9 cellular contexts compared by ENCODE assay signal in the genomic region with DNA sequence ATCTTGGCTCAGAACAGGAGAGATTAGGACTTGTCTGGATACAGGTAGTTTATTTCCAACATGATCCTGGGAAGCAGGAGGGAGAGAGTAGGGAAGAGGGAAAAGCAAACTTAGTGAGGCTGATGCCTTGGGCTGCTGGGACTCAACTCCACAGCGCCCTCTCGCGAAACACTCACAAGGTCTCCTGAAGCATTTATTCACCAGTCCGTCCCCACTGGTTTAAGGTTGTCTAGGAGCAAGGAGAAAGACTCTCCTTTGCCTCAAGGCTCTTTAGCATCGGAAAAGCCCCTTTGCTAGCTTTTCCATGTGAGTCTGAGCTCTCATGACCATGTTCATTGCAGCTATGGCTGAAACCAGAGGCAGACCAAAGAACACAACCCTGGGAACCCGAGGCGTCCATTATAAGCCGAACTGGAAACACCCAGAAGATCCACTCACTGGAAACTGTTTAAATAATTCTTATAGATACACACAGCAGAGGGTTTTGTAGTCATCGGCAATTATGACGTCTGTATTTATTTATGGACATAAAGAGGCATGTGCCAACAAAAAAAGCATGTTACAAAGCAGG.
DNase-seq lines count a peak whose midpoint lies in the region; ATAC-seq and TF ChIP-seq lines count a peak whose summit lies in the region.
"Had no signal": no experiment of that assay in that cellular context is flagged by ENCODE, and none has a peak within 500 bp of the region (broad histone marks: within the 10 kb centered on the region; RNA-seq: fewer than 3 reads in every experiment).

No MANE protein-coding gene starts in this region.

- H3K9me3 Mint-ChIP-seq in activated CD8-positive, alpha-beta T cell treated with anti-CD3 and anti-CD28 coated beads, Interleukin-2, amount 10 ng/mL, durations not matched to agents 7 days and 5 days (ENCODE audit: insufficient read depth): no peaks in the 10 kb centered on the region
- H3K9me3 Mint-ChIP-seq in neural crest cell: peaks cover 8% of the 10 kb centered on the region
- H3K9me3 Mint-ChIP-seq: T-helper 1 cell treated with Interleukin-12 subunit alpha and Interleukin-12 subunit beta and Interleukin-4 antibody, amounts not matched to agents 30 μg/mL and 1 μg/mL, for 36 hours had no signal

- CTCF ChIA-PET in activated CD8-positive, alpha-beta T cell treated with anti-CD3 and anti-CD28 coated beads, Interleukin-2, amount 10 ng/mL, durations not matched to agents 7 days and 5 days (lab: Charles Lee): interaction anchor here (0.7 to 1.9 kb wide), 16 partner anchors 8 to 271 kb away, joined by 3 to 6 read pairs (median 4); no protein-coding TSS in a partner anchor

- no peaks in the 10 kb centered on the region for H3K27me3 ChIP-seq in MG63

- DNase-seq in GM04504 (ENCODE audit: low read depth): peak; percentile 36
- DNase-seq in MG63: peak; percentile 28
- peak; percentile 43 for DNase-seq in activated CD8-positive, alpha-beta T cell treated with anti-CD3 and anti-CD28 coated beads, Interleukin-2, amount 10 ng/mL, durations not matched to agents 7 days and 5 days
- peak; percentile 49 for DNase-seq in fibroblast of the conjunctiva (ENCODE audit: low read depth)
- peak; percentile 77 for DNase-seq in neural crest cell (ENCODE audit: low read depth, low spot score)
- DNase-seq in GF-D8 (lab: John Stamatoyannopoulos, UW): no peak
- no peak for DNase-seq in GM19240 (ENCODE audit: insufficient read length, low spot score)

- no peak overlapping the region for H3K4me3 Mint-ChIP-seq in activated CD8-positive, alpha-beta T cell treated with anti-CD3 and anti-CD28 coated beads, Interleukin-2, amount 10 ng/mL, durations not matched to agents 7 days and 5 days
- no peak overlapping the region for H3K4me3 Mint-ChIP-seq in neural crest cell
- H3K4me3 Mint-ChIP-seq: T-helper 1 cell treated with Interleukin-12 subunit alpha and Interleukin-12 subunit beta and Interleukin-4 antibody, amounts not matched to agents 30 μg/mL and 1 μg/mL, for 36 hours had no signal

- ATAC-seq in activated CD8-positive, alpha-beta T cell treated with anti-CD3 and anti-CD28 coated beads, Interleukin-2, amount 10 ng/mL, durations not matched to agents 7 days and 5 days: no peak
- ATAC-seq in GM21786 (IDR thresholded peaks at IDR 0.05; ENCODE audit: unreplicated experiment): no peak

- H3K36me3 Mint-ChIP-seq in activated CD8-positive, alpha-beta T cell treated with anti-CD3 and anti-CD28 coated beads, Interleukin-2, amount 10 ng/mL, durations not matched to agents 7 days and 5 days (ENCODE audit: low read depth): no peaks in the 10 kb centered on the region
- no peaks in the 10 kb centered on the region for H3K36me3 Mint-ChIP-seq in neural crest cell (ENCODE audit: low read depth)

- H3K36me3 ChIP-seq in MG63: no peaks in the 10 kb centered on the region

- TF ChIP-seq CTCF in neural crest cell (conservative IDR thresholded peaks at IDR 0.05): peak; percentile 74

- H3K27ac Mint-ChIP-seq in activated CD8-positive, alpha-beta T cell treated with anti-CD3 and anti-CD28 coated beads, Interleukin-2, amount 10 ng/mL, durations not matched to agents 7 days and 5 days: no peak overlapping the region
- no peak overlapping the region for H3K27ac Mint-ChIP-seq in neural crest cell (ENCODE audit: unreplicated experiment)
- H3K27ac Mint-ChIP-seq: T-helper 1 cell treated with Interleukin-12 subunit alpha and Interleukin-12 subunit beta and Interleukin-4 antibody, amounts not matched to agents 30 μg/mL and 1 μg/mL, for 36 hours had no signal

- no peaks in the 10 kb centered on the region for H3K9me3 ChIP-seq in MG63

- POLR2A ChIA-PET in activated CD8-positive, alpha-beta T cell treated with anti-CD3 and anti-CD28 coated beads, Interleukin-2, amount 10 ng/mL, durations not matched to agents 7 days and 5 days (lab: Charles Lee): no interaction called here

- peaks cover 8% of the 10 kb centered on the region for H3K27me3 Mint-ChIP-seq in activated CD8-positive, alpha-beta T cell treated with anti-CD3 and anti-CD28 coated beads, Interleukin-2, amount 10 ng/mL, durations not matched to agents 7 days and 5 days (ENCODE audit: low read depth)
- H3K27me3 Mint-ChIP-seq in neural crest cell (ENCODE audit: low read depth): no peaks in the 10 kb centered on the region

- no peak overlapping the region for H3K4me3 ChIP-seq in MG63

- H3K4me1 Mint-ChIP-seq in activated CD8-positive, alpha-beta T cell treated with anti-CD3 and anti-CD28 coated beads, Interleukin-2, amount 10 ng/mL, durations not matched to agents 7 days and 5 days (ENCODE audit: low read depth): no peaks in the 10 kb centered on the region
- H3K4me1 Mint-ChIP-seq in neural crest cell: peaks cover 11% of the 10 kb centered on the region

Comparison
In these comparisons a context has a peak if more than half of its experiments do, and no peak if none do; other contexts are left out.
1. DNase-seq: peak in GM04504 (single experiment), MG63 (single experiment), activated CD8-positive, alpha-beta T cell treated with anti-CD3 and anti-CD28 coated beads, Interleukin-2, amount 10 ng/mL, durations not matched to agents 7 days and 5 days (single experiment), fibroblast of the conjunctiva (single experiment) and neural crest cell (single experiment); none in GF-D8 (single experiment) and GM19240 (single experiment).